1 cellular context compared by ENCODE assay signal in the genomic region with DNA sequence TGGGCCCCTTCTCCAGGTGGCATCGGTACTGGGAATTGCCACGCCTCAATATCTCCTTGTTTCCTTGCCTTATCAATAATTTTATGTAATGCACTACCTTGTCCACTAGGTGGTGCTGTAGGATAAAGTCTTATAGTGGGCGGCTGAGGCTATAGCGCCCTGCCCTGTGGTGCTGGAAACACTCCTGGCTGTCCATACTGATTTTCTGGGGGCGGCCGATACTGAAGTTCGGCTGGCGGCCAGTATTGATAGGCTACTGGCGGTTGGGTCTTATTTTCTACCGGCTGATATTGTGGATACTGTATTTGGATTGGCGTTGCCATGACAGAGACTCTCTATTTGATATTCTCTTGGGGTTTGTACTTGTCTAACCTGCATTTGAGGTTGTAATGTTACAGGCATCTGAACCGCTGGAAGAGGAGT.
A peak's percentile ranks its signal among the peaks of the same experiment; 100 is the strongest.
TF ChIP-seq lines count a peak whose summit lies in the region.
"Not testable (repeated sequence)": the region's sequence is repeated elsewhere in the genome, so short reads cannot be mapped to it uniquely, and the experiment has no call there.

No MANE protein-coding gene starts in this region.

TF ChIP-seq in HepG2, 621 proteins besides CTCF, POLR2A, EP300 and RAD21:
- 0 out of 2 replicates have a peak, but pooled peaks have one; percentile 31 for TF ChIP-seq ARNT2 (CRISPR knock-in tag; IDR thresholded peaks at IDR 0.05; ENCODE audit: low read depth)
- TF ChIP-seq, protein P1, sequence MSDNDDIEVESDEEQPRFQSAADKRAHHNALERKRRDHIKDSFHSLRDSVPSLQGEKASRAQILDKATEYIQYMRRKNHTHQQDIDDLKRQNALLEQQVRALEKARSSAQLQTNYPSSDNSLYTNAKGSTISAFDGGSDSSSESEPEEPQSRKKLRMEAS (IDR thresholded peaks at IDR 0.05): 0 out of 2 replicates have a peak, but pooled peaks have one; percentile 10
- TF ChIP-seq, protein P2, sequence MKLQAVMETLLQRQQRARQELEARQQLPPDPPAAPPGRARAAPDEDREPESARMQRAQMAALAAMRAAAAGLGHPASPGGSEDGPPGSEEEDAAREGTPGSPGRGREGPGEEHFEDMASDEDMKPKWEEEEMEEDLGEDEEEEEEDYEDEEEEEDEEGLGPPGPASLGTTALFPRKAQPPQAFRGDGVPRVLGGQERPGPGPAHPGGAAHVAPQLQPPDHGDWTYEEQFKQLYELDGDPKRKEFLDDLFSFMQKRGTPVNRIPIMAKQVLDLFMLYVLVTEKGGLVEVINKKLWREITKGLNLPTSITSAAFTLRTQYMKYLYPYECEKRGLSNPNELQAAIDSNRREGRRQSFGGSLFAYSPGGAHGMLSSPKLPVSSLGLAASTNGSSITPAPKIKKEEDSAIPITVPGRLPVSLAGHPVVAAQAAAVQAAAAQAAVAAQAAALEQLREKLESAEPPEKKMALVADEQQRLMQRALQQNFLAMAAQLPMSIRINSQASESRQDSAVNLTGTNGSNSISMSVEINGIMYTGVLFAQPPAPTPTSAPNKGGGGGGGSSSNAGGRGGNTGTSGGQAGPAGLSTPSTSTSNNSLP (IDR thresholded peaks at IDR 0.05; ENCODE audit: low read depth, low read length): peak; percentile 92
- TF ChIP-seq, protein P3, sequence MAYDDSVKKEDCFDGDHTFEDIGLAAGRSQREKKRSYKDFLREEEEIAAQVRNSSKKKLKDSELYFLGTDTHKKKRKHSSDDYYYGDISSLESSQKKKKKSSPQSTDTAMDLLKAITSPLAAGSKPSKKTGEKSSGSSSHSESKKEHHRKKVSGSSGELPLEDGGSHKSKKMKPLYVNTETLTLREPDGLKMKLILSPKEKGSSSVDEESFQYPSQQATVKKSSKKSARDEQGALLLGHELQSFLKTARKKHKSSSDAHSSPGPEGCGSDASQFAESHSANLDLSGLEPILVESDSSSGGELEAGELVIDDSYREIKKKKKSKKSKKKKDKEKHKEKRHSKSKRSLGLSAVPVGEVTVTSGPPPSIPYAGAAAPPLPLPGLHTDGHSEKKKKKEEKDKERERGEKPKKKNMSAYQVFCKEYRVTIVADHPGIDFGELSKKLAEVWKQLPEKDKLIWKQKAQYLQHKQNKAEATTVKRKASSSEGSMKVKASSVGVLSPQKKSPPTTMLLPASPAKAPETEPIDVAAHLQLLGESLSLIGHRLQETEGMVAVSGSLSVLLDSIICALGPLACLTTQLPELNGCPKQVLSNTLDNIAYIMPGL (CRISPR knock-in tag; IDR thresholded peaks at IDR 0.05; ENCODE audit: borderline replicate concordance in 1 of 2, low read depth in 1 of 2): peak in 1 of 2 experiments; percentile 47; a peak in 1 of 4 replicates
- TF ChIP-seq STAG1 (CRISPR knock-in tag; IDR thresholded peaks at IDR 0.05): peak; percentile 84
- TF ChIP-seq SAP130 (CRISPR knock-in tag; IDR thresholded peaks at IDR 0.05; ENCODE audit: low read depth): 0 out of 2 replicates have a peak, but pooled peaks have one; percentile 13
- 0 out of 2 replicates have a peak, but pooled peaks have one; percentile 28 for TF ChIP-seq FOXC1 (CRISPR knock-in tag; IDR thresholded peaks at IDR 0.05; ENCODE audit: borderline replicate concordance)
- TF ChIP-seq SMC3 (IDR thresholded peaks at IDR 0.05; ENCODE audit: low read length): peak; percentile 63
- TF ChIP-seq LCORL (IDR thresholded peaks at IDR 0.05): not testable (repeated sequence)
- 0 out of 2 replicates have a peak, but pooled peaks have one; percentile 45 for TF ChIP-seq LCORL (CRISPR knock-in tag; IDR thresholded peaks at IDR 0.05)
- TF ChIP-seq GATAD2A (CRISPR knock-in tag; IDR thresholded peaks at IDR 0.05): peak; percentile 52
- 0 out of 2 replicates have a peak, but pooled peaks have one; percentile 14 for TF ChIP-seq ZMYM4 (CRISPR knock-in tag; IDR thresholded peaks at IDR 0.05)
- TF ChIP-seq, protein P4, sequence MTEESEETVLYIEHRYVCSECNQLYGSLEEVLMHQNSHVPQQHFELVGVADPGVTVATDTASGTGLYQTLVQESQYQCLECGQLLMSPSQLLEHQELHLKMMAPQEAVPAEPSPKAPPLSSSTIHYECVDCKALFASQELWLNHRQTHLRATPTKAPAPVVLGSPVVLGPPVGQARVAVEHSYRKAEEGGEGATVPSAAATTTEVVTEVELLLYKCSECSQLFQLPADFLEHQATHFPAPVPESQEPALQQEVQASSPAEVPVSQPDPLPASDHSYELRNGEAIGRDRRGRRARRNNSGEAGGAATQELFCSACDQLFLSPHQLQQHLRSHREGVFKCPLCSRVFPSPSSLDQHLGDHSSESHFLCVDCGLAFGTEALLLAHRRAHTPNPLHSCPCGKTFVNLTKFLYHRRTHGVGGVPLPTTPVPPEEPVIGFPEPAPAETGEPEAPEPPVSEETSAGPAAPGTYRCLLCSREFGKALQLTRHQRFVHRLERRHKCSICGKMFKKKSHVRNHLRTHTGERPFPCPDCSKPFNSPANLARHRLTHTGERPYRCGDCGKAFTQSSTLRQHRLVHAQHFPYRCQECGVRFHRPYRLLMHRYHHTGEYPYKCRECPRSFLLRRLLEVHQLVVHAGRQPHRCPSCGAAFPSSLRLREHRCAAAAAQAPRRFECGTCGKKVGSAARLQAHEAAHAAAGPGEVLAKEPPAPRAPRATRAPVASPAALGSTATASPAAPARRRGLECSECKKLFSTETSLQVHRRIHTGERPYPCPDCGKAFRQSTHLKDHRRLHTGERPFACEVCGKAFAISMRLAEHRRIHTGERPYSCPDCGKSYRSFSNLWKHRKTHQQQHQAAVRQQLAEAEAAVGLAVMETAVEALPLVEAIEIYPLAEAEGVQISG (CRISPR knock-in tag; IDR thresholded peaks at IDR 0.05): peak; percentile 27; the same call in 1 of the 2 replicates
